Comparison of ENCODE assay signal across 8 cellular contexts in the genomic region with DNA sequence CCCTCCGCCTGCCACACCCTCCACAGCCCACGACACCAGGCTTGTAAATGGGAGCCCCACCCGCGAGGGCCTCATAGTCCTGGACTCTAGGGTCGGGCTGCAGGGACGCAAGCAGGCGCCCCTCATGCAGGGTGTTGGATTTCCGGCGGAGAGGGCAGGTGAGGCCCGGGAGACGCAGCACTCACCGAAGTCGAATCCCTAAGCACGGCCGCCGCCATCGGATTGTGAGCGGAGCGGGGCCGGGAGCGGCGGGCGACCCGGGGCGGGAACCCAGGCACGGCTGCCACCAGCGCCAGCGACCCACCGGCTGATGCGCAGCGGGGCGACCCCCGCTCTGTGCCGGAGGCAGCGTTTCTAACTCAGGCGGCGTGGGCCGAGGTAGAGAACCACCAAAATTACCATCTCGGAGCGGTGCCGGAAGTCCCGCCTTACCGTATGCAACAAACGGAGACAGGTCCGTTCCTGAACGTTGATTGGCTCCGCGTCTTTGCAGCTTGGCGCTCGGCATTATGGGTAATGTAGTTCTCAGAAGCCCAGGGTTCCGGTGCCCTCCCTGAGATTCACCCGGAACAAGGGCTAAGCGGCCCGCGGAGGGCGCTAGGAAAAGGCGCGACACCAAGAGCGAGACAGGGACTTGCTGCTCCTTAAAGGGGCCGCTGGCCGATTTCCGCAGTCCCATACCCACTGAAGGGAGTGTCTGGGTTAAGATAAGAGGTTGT. TPM values are rescaled to one million over a fixed set of nuclear protein-coding genes. Genes with fewer than 3 reads are reported as not detected.
A peak's percentile ranks its signal among the peaks of the same experiment; 100 is the strongest.
DNase-seq lines count a peak whose midpoint lies in the region; ATAC-seq, FAIRE-seq and TF ChIP-seq lines count a peak whose summit lies in the region.

ZNF416 (minus strand) TSS at position 425 of the 719 bp plus-strand sequence; CDS start at position 218, 207 bp downstream.

- WGBS in A549 (ENCODE audit: missing lambda C conversion rate) = 1% methylated on average over 32 of the region's 62 CpGs

- DNase-seq in A549 (ENCODE audit: low read depth in 1 of 2, low spot score in 1 of 2) = peak; percentile 99 to 100
- DNase-seq in NCI-H2107 treated with DMSO at 0.1 percent for 48 hours (lab: John Stamatoyannopoulos, UW; ENCODE audit: unreplicated experiment) = peak; percentile 88
- DNase-seq in UCSD-AML1 (lab: John Stamatoyannopoulos, UW; ENCODE audit: unreplicated experiment) = peak; percentile 97
- DNase-seq in brain pericyte (ENCODE audit: low read depth, low spot score) = peak; percentile 93
- peak; percentile 98 for DNase-seq in gastrocnemius medialis

- TF ChIP-seq CTCF in A549 (IDR thresholded peaks at IDR 0.05) (no peak), gastrocnemius medialis (IDR thresholded peaks at IDR 0.05 in 4 of 5, conservative IDR thresholded peaks at IDR 0.05 in 1 of 5) (peak in 2 of 5 experiments; percentile 11 to 40)

- ATAC-seq in A549 = peak; percentile 99 to 100
- ATAC-seq in GM18858 (IDR thresholded peaks at IDR 0.05; ENCODE audit: unreplicated experiment) = peak; percentile 74
- ATAC-seq in HG03066 (IDR thresholded peaks at IDR 0.05; ENCODE audit: low read depth, unreplicated experiment) = peak; percentile 88
- ATAC-seq in gastrocnemius medialis = peak; percentile 100

- TF ChIP-seq POLR2A in A549 (IDR thresholded peaks at IDR 0.05; ENCODE audit: low read length) (peak; percentile 35; the same call in 1 of the 2 replicates), gastrocnemius medialis (IDR thresholded peaks at IDR 0.05) (peak in 1 of 2 donors; percentile 20)

- TF ChIP-seq EP300 in A549 (IDR thresholded peaks at IDR 0.05) = no peak

- H3K27me3 ChIP-seq in gastrocnemius medialis = no peaks in the 10 kb centered on the region

- H3K9me3 ChIP-seq in A549 (peaks cover 94% of the 10 kb centered on the region), gastrocnemius medialis (peaks cover 0 to 19% (median 4%) of the 10 kb centered on the region in 3 donors)

- H3K4me2 ChIP-seq in A549 = peak within 1 kb of the TSS; percentile 80

- peak; percentile 97 for FAIRE-seq in A549 (lab: Jason Lieb, UNC)

- CTCF ChIA-PET in A549 (lab: Yijun Ruan, JAX) = interaction anchor here (1.2 kb wide), 1 partner anchor 22 kb away, joined by 3 read pairs; no protein-coding TSS in a partner anchor

- H3K27ac ChIP-seq in A549 (peak within 1 kb of the TSS; percentile 70 to 87), gastrocnemius medialis (peak within 1 kb of the TSS; percentile 48 to 81 (median 76))

- in situ Hi-C loops in gastrocnemius medialis (cut with MboI; ENCODE audit: low sequenced_read_pairs in 4 of 4) = loop anchor here in 1 of 4 donors (5.0 kb wide), 1 partner anchor 54 kb away; the partner anchor contains the start of gene ZNF211

- H3K4me3 ChIP-seq in A549 = peak within 1 kb of the TSS; percentile 84
- H3K4me3 ChIP-seq in iPS-11a (ENCODE audit: low read depth, low read length) = peak within 1 kb of the TSS; percentile 86
- H3K4me3 ChIP-seq in gastrocnemius medialis = peak within 1 kb of the TSS; percentile 70 to 89 (median 80)

- H3K4me1 ChIP-seq in A549 = no peaks in the 10 kb centered on the region
- H3K4me1 ChIP-seq in gastrocnemius medialis = peaks cover 14 to 20% of the 10 kb centered on the region in 2 donors

- TF ChIP-seq RAD21 in A549 (conservative IDR thresholded peaks at IDR 0.05 in 1 of 2, IDR thresholded peaks at IDR 0.05 in 1 of 2) = peak; percentile 28 to 38; a peak in 1 of 5 replicates

- intact Hi-C loops in gastrocnemius medialis (cut with DNase I; ENCODE audit: low total_unique reads) = loop anchor here (1.0 to 5.0 kb wide), 11 partner anchors 19 to 424 kb away; partner anchors contain the start of genes ZNF134, ZNF211, ZNF256 and ZNF417

- POLR2A ChIA-PET in A549 (lab: Yijun Ruan, JAX) = interaction anchor here (0.6 to 1.0 kb wide), 5 partner anchors 35 to 424 kb away, joined by 3 to 5 read pairs (median 4); partner anchors contain the start of genes ZNF134, ZNF548, ZNF552 and ZNF606

- H3K36me3 ChIP-seq in gastrocnemius medialis = peaks cover 8 to 38% of the 10 kb centered on the region in 2 donors

TF ChIP-seq in A549, 52 proteins besides CTCF, POLR2A, EP300 and RAD21:
- TF ChIP-seq PHF8 (IDR thresholded peaks at IDR 0.05; ENCODE audit: borderline replicate concordance, low read depth) (peak; percentile 77), CHD2 (IDR thresholded peaks at IDR 0.05; ENCODE audit: low read length, partially characterized antibody) (peak; percentile 64), MAFK (IDR thresholded peaks at IDR 0.05; ENCODE audit: partially characterized antibody) (no peak), MAX (IDR thresholded peaks at IDR 0.05) (peak; percentile 76), POLR2AphosphoS2 (conservative IDR thresholded peaks at IDR 0.05; ENCODE audit: low read length) (no peak), BHLHE40 (IDR thresholded peaks at IDR 0.05; ENCODE audit: low read depth, low read length) (no peak), GATA3 (IDR thresholded peaks at IDR 0.05; ENCODE audit: borderline replicate concordance) (peak; percentile 43; the same call in 1 of the 2 replicates), HDAC2 (IDR thresholded peaks at IDR 0.05) (no peak), SMC3 (IDR thresholded peaks at IDR 0.05) (peak; percentile 40; the same call in 1 of the 3 replicates), JUN (IDR thresholded peaks at IDR 0.05) (peak in 1 of 2 experiments; percentile 57; a peak in 1 of 5 replicates), EHF (CRISPR knock-in tag; IDR thresholded peaks at IDR 0.05) (0 out of 2 replicates have a peak, but pooled peaks have one; percentile 14)
- TF ChIP-seq, protein P1, sequence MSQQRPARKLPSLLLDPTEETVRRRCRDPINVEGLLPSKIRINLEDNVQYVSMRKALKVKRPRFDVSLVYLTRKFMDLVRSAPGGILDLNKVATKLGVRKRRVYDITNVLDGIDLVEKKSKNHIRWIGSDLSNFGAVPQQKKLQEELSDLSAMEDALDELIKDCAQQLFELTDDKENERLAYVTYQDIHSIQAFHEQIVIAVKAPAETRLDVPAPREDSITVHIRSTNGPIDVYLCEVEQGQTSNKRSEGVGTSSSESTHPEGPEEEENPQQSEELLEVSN (IDR thresholded peaks at IDR 0.05; ENCODE audit: borderline replicate concordance, low read depth) = peak; percentile 88
- TF ChIP-seq, protein P2, sequence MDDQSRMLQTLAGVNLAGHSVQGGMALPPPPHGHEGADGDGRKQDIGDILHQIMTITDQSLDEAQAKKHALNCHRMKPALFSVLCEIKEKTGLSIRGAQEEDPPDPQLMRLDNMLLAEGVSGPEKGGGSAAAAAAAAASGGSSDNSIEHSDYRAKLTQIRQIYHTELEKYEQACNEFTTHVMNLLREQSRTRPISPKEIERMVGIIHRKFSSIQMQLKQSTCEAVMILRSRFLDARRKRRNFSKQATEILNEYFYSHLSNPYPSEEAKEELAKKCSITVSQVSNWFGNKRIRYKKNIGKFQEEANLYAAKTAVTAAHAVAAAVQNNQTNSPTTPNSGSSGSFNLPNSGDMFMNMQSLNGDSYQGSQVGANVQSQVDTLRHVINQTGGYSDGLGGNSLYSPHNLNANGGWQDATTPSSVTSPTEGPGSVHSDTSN (IDR thresholded peaks at IDR 0.05) = 0 out of 2 replicates have a peak, but pooled peaks have one; percentile 10
- TF ChIP-seq, protein P3, sequence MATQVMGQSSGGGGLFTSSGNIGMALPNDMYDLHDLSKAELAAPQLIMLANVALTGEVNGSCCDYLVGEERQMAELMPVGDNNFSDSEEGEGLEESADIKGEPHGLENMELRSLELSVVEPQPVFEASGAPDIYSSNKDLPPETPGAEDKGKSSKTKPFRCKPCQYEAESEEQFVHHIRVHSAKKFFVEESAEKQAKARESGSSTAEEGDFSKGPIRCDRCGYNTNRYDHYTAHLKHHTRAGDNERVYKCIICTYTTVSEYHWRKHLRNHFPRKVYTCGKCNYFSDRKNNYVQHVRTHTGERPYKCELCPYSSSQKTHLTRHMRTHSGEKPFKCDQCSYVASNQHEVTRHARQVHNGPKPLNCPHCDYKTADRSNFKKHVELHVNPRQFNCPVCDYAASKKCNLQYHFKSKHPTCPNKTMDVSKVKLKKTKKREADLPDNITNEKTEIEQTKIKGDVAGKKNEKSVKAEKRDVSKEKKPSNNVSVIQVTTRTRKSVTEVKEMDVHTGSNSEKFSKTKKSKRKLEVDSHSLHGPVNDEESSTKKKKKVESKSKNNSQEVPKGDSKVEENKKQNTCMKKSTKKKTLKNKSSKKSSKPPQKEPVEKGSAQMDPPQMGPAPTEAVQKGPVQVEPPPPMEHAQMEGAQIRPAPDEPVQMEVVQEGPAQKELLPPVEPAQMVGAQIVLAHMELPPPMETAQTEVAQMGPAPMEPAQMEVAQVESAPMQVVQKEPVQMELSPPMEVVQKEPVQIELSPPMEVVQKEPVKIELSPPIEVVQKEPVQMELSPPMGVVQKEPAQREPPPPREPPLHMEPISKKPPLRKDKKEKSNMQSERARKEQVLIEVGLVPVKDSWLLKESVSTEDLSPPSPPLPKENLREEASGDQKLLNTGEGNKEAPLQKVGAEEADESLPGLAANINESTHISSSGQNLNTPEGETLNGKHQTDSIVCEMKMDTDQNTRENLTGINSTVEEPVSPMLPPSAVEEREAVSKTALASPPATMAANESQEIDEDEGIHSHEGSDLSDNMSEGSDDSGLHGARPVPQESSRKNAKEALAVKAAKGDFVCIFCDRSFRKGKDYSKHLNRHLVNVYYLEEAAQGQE (IDR thresholded peaks at IDR 0.05) = peak; percentile 64
TF ChIP-seq in A549: peak in this region for 10.

RNA-seq across cellular contexts. Expression of gene ZNF416, which starts in this region (rescaled TPM):
- polyA plus RNA-seq in A549 (2011; rRNA removed) (4.7 and 4.8 TPM in 2 replicates), A549 (2017; fragmentation: RNase III; extraction: RNeasy Plus Mini Kit Qiagen cat#74134 plus additional on column Dnase treatment) (2.8 to 3.5 TPM (median 2.9 TPM) in 3 replicates)
- 1.1 and 1.6 TPM in 2 replicates for polyA plus RNA-seq in A549 (2012; cell fraction: cytosol; rRNA removed)
- 0.88 and 1.1 TPM in 2 replicates for polyA plus RNA-seq in A549 (2012; cell fraction: nucleus; rRNA removed)
- polyA minus RNA-seq in A549 (2011; rRNA and poly(A)+ RNA removed) = 8.9 TPM in 2 replicates
- 1 to 10 TPM in 2 of 4 donors, under 1 TPM in 2; 0.87 to 2.0 (median 1.4) TPM for total RNA-seq in gastrocnemius medialis

Comparison
In these comparisons a context has a peak if more than half of its experiments do, and no peak if none do; other contexts are left out.
1. Peak in every context shown above with its lines: DNase-seq, ATAC-seq, H3K4me3 ChIP-seq and H3K27ac ChIP-seq.